In genomic region chr1:54052934-54053744, GRCh38 we compare ENCODE assay signal across 8 cellular contexts. TPM values are rescaled to one million over a fixed set of nuclear protein-coding genes. Genes with fewer than 3 reads are reported as not detected.
DNase-seq lines count a peak whose midpoint lies in the region; ATAC-seq and TF ChIP-seq lines count a peak whose summit lies in the region.

Gene TCEANC2, plus strand, starts transcription at chr1:54053608. Its CDS starts 815 bp downstream, at chr1:54054423.
A gene with protein sequence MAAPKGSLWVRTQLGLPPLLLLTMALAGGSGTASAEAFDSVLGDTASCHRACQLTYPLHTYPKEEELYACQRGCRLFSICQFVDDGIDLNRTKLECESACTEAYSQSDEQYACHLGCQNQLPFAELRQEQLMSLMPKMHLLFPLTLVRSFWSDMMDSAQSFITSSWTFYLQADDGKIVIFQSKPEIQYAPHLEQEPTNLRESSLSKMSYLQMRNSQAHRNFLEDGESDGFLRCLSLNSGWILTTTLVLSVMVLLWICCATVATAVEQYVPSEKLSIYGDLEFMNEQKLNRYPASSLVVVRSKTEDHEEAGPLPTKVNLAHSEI (minus strand): TSS chr1:54053204. CDS start chr1:54053188, 16 bp downstream.

- in situ Hi-C loops in GM13977 (cut with MboI; ENCODE audit: low pct_unique_long_range_greater_than_20kb, low sequenced_read_pairs, unreplicated experiment) = no loop called here

- H3K27ac ChIP-seq in urinary bladder (ENCODE audit: low read depth) = peak within 1 kb of the TSS; percentile 97

- ATAC-seq in HG02870 (IDR thresholded peaks at IDR 0.05; ENCODE audit: unreplicated experiment) (peak; percentile 84), left cardiac atrium (peak; percentile 97)

- DNase-seq in GM13977 (ENCODE audit: low spot score) = peak; percentile 89
- DNase-seq in NCI-H146 treated with DMSO at 0.1 percent for 48 hours (lab: John Stamatoyannopoulos, UW; ENCODE audit: unreplicated experiment) = peak; percentile 96
- DNase-seq in T-helper 1 cell = peak; percentile 93 to 99 (median 97)
- peak; percentile 99 for DNase-seq in amniotic epithelial cell (ENCODE audit: low read depth)
- peak; percentile 98 for DNase-seq in left cardiac atrium
- peak; percentile 90 for DNase-seq in progenitor cell of endocrine pancreas (ENCODE audit: low spot score, unreplicated experiment)

- H3K9me3 Mint-ChIP-seq in progenitor cell of endocrine pancreas (ENCODE audit: low read depth) = no peaks in the 10 kb centered on the region

- H3K36me3 ChIP-seq in urinary bladder (ENCODE audit: insufficient read depth) = no peaks in the 10 kb centered on the region

- H3K4me1 ChIP-seq in urinary bladder (ENCODE audit: insufficient read depth) = peaks cover 3% of the 10 kb centered on the region

- TF ChIP-seq CTCF in GM13977 (IDR thresholded peaks at IDR 0.05; ENCODE audit: extremely low read depth, insufficient read depth, missing control alignments) = no peak
- no peak for TF ChIP-seq CTCF in progenitor cell of endocrine pancreas (IDR thresholded peaks at IDR 0.05; ENCODE audit: unreplicated experiment)

- intact Hi-C loops in left cardiac atrium (cut with DNase I) = loop anchor here in 1 of 2 donors (10.0 kb wide), 1 partner anchor 352 kb away; the partner anchor contains the start of gene SSBP3

- H3K4me3 Mint-ChIP-seq in progenitor cell of endocrine pancreas (ENCODE audit: low read depth) = no peak within 1 kb of the TSS

- under 1% methylated on average over 59 of the region's 59 CpGs for WGBS in urinary bladder

- no peaks in the 10 kb centered on the region for H3K27me3 Mint-ChIP-seq in progenitor cell of endocrine pancreas

- H3K4me3 ChIP-seq in urinary bladder (ENCODE audit: low read depth, low read length) = peak within 1 kb of the TSS; percentile 67

- peaks cover 6% of the 10 kb centered on the region for H3K36me3 Mint-ChIP-seq in progenitor cell of endocrine pancreas (ENCODE audit: insufficient read depth)

- H3K27ac Mint-ChIP-seq in progenitor cell of endocrine pancreas = no peak within 1 kb of the TSS

- H3K4me1 Mint-ChIP-seq in progenitor cell of endocrine pancreas (ENCODE audit: low read depth) = peaks cover 8% of the 10 kb centered on the region

RNA-seq across cellular contexts. Expression of gene TCEANC2, which starts in this region (rescaled TPM):
- 1 to 10 TPM; 2.6 to 5.3 TPM for total RNA-seq in left cardiac atrium
- 6.5 and 6.7 TPM in 2 replicates for total RNA-seq in progenitor cell of endocrine pancreas
- 7.6 TPM for total RNA-seq in urinary bladder
- 3.4 TPM for polyA plus RNA-seq in urinary bladder

RNA-seq across cellular contexts. Expression of the second gene that starts in this region (rescaled TPM):
- total RNA-seq in left cardiac atrium (100 to 1,000 TPM; 324 to 335 TPM), progenitor cell of endocrine pancreas (196 and 205 TPM in 2 replicates), urinary bladder (276 TPM)
- polyA plus RNA-seq in urinary bladder = 398 TPM

Comparison
In these comparisons a context has a peak if more than half of its experiments do, and no peak if none do; other contexts are left out.
1. Peak in every context shown above with its lines: DNase-seq, ATAC-seq, H3K4me3 ChIP-seq and H3K27ac ChIP-seq.